In the genomic region with DNA sequence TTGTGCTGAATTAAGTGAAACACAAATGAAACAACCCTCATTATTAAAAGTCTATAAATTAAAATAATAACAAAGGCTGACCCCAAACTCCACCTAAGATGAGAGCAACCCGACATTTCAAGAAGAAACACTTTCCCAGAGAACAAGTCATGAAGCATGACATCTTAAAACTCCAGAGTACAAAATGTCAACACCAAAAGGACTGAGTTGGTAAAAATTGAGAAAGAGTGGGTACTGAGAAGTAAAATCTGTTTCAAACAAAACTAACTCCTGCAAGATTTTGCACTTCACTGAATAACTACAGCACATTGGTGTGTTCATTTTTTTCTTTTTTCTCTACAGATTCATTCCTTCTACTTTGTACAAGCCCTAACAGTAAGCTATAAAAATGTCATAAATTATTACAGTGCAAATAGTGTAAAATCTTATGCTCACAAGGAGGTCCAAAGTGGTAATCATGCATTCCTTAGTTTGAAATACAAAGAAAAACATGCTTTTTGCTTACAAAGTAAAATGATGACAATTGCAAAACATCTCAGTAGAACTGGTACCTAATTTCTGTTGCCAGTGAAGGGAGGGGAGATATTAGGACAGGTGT, we compare ENCODE assay signal across 16 cellular contexts. TPM values are rescaled to one million over a fixed set of nuclear protein-coding genes. Genes with fewer than 3 reads are reported as not detected.
"Had no signal": no experiment of that assay in that cellular context is flagged by ENCODE, and none has a peak within 500 bp of the region (broad histone marks: within the 10 kb centered on the region; RNA-seq: fewer than 3 reads in every experiment).

No MANE protein-coding gene starts in this region.

- H3K27ac ChIP-seq: epithelial cell of prostate, neural progenitor cell, ovary, stomach had no signal

- DNase-seq: activated CD4-positive, alpha-beta T cell treated with anti-CD3 and anti-CD28 coated beads for 48 hours; activated CD8-positive, alpha-beta memory T cell treated with anti-CD3 and anti-CD28 coated beads, Interleukin-2, amount 50 U/mL, for 48 hours; activated naive CD8-positive, alpha-beta T cell treated with anti-CD3 and anti-CD28 coated beads, Interleukin-2, amount 10 ng/mL, durations not matched to agents 7 days and 5 days; activated T-cell treated with anti-CD3 and anti-CD28 coated beads, Interleukin-2, amount 50 U/mL, for 72 hours; cerebellar nuclear complex; effector memory CD4-positive, alpha-beta T cell; midbrain; sigmoid colon; stomach; T-helper 2 cell had no signal

- H3K9me3 ChIP-seq: ovary, sigmoid colon, stomach, thoracic aorta had no signal

- H3K4me1 ChIP-seq: stomach had no signal

- H3K4me2 ChIP-seq: neural progenitor cell had no signal

- H3K9ac ChIP-seq: neural progenitor cell had no signal

- H3K36me3 ChIP-seq: neural progenitor cell, ovary, sigmoid colon, stomach, thoracic aorta had no signal

- H3K27me3 ChIP-seq: neural progenitor cell, ovary, sigmoid colon, stomach had no signal

- H3K4me3 ChIP-seq: lung, neural progenitor cell, ovary, sigmoid colon, stomach, thoracic aorta had no signal

RNA-seq across cellular contexts. Expression of a gene that starts 31.8 kb away (rescaled TPM):
- total RNA-seq: activated naive CD8-positive, alpha-beta T cell treated with anti-CD3 and anti-CD28 coated beads, Interleukin-2, amount 10 ng/mL, durations not matched to agents 7 days and 5 days; activated T-cell treated with anti-CD3 and anti-CD28 coated beads, Interleukin-2, amount 50 U/mL, for 72 hours; lung; pulmonary artery endothelial cell; sigmoid colon; stomach; thoracic aorta had no signal
- polyA plus RNA-seq: lung, sigmoid colon had no signal
